In the genomic region with DNA sequence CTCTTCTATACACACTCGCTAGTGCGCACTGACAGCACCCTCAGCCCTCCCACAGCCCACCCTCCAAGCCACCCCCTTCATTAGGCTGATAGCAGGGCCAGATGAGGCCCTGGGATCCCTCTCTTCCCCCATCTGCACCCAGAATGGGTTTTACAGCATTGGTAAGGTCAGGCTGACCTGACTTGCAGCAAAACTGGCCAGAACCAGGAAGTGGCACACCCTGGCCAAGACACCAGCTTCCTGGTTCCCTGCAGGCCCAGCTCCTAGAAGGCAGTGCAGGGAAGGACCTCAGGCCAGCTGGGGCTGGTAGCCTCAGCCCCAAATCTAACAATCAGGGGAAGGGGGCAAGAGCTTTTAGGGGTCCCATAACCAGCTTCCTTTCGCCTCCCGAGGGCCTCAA, we compare ENCODE assay signal across 9 cellular contexts.
A peak's percentile ranks its signal among the peaks of the same experiment; 100 is the strongest.
DNase-seq lines count a peak whose midpoint lies in the region; ATAC-seq and TF ChIP-seq lines count a peak whose summit lies in the region.
"Had no signal": no experiment of that assay in that cellular context is flagged by ENCODE, and none has a peak within 500 bp of the region (broad histone marks: within the 10 kb centered on the region; RNA-seq: fewer than 3 reads in every experiment).

No MANE protein-coding gene starts in this region.

- H3K27ac ChIP-seq in HL-60 (replicated peaks) (peak overlapping the region; percentile 68), substantia nigra (ENCODE audit: low read depth, low read length, poor library complexity, severe bottlenecking) (peak overlapping the region; percentile 92)

- ATAC-seq in HG02970 (IDR thresholded peaks at IDR 0.05; ENCODE audit: low FRiP score, unreplicated experiment), result no peak

- DNase-seq in HL-60 (ENCODE audit: low read depth in 1 of 2, low spot score in 1 of 2) (peak; percentile 54 to 75), UCSD-AML1 (lab: John Stamatoyannopoulos, UW; ENCODE audit: unreplicated experiment) (peak; percentile 45), islet precursor cell (peak; percentile 73), substantia nigra (lab: John Stamatoyannopoulos, UW) (peak in 7 of 49 donors; percentile 20 to 48 (median 28)), NCI-H2171 treated with DMSO at 0.1 percent for 48 hours (lab: John Stamatoyannopoulos, UW) (no peak), NCI-H2081 (lab: John Stamatoyannopoulos, UW) (no peak)
- DNase-seq in stimulated activated naive CD4-positive, alpha-beta T cell (lab: John Stamatoyannopoulos, UW), result no peak
- DNase-seq: activated B cell treated with CpG ODN at 0.5 μM for 24 hours had no signal

- H3K4me3 ChIP-seq in HL-60 (replicated peaks; ENCODE audit: insufficient read depth, low read length), result no peak overlapping the region

- TF ChIP-seq CTCF in HL-60 (IDR thresholded peaks at IDR 0.05; ENCODE audit: insufficient read depth, low read length), result no peak

- H3K27me3 ChIP-seq in HL-60 (ENCODE audit: insufficient read depth, poor library complexity, severe bottlenecking), result no peaks in the 10 kb centered on the region

Comparison
In these comparisons a context has a peak if more than half of its experiments do, and no peak if none do; other contexts are left out.
1. DNase-seq: peak in HL-60 (2 of 2), UCSD-AML1 (single experiment) and islet precursor cell (single experiment); none in NCI-H2171 treated with DMSO at 0.1 percent for 48 hours (single experiment), stimulated activated naive CD4-positive, alpha-beta T cell (0 of 6) and NCI-H2081 (0 of 2).